ENCODE assay signal across 1 cellular context in the genomic region with DNA sequence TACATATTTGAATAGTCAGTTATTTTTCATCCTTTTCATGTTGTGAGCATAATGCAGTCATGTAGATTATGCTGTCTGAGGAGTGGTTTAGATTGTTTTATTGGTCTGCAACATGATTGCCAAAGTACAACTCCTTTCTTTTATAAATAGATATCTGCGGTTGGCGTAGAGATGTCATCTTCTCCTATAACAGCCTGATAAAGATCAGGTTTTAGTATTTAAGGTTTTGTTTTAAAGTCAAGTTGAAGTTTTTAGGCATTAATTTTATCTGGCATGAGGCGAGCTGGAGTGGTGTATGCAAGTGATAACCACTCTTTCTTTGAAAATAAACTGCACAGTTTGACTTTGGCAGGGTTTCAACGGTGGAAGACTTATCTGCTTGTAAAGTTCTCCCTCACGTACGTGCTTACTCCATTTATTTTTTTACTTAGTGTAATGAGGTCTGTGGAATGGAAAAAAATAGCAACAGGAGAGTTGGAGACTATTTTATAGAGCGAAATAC.
A peak's percentile ranks its signal among the peaks of the same experiment; 100 is the strongest.
TF ChIP-seq lines count a peak whose summit lies in the region.

No MANE protein-coding gene starts in this region.

TF ChIP-seq in K562, 482 proteins besides CTCF, POLR2A, EP300 and RAD21 (continued from another document and continues in another):
- TF ChIP-seq, protein P1, sequence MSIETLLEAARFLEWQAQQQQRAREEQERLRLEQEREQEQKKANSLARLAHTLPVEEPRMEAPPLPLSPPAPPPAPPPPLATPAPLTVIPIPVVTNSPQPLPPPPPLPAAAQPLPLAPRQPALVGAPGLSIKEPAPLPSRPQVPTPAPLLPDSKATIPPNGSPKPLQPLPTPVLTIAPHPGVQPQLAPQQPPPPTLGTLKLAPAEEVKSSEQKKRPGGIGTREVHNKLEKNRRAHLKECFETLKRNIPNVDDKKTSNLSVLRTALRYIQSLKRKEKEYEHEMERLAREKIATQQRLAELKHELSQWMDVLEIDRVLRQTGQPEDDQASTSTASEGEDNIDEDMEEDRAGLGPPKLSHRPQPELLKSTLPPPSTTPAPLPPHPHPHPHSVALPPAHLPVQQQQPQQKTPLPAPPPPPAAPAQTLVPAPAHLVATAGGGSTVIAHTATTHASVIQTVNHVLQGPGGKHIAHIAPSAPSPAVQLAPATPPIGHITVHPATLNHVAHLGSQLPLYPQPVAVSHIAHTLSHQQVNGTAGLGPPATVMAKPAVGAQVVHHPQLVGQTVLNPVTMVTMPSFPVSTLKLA (conservative IDR thresholded peaks at IDR 0.05), result no peak
- TF ChIP-seq SMARCA5 (IDR thresholded peaks at IDR 0.05) (no peak), ZNF408 (CRISPR knock-in tag; IDR thresholded peaks at IDR 0.05; ENCODE audit: low read depth) (no peak), SIX5 (IDR thresholded peaks at IDR 0.05; ENCODE audit: borderline replicate concordance in 1 of 2, insufficient read depth in 1 of 2, low read depth in 1 of 2, low read length in 2 of 2) (no peak), ZFPM2 (CRISPR knock-in tag; IDR thresholded peaks at IDR 0.05) (no peak), POLR2B (IDR thresholded peaks at IDR 0.05; ENCODE audit: low read depth, partially characterized antibody) (no peak), MEIS2 (IDR thresholded peaks at IDR 0.05; ENCODE audit: partially characterized antibody) (peak; percentile 67), KLF16 (IDR thresholded peaks at IDR 0.05) (0 out of 2 replicates have a peak, but pooled peaks have one; percentile 21), RBM39 (optimal IDR thresholded peaks at IDR 0.05; ENCODE audit: low read depth, low read length) (no peak), SMAD2 (IDR thresholded peaks at IDR 0.05; ENCODE audit: low read depth, low read length) (no peak), ETV6 (IDR thresholded peaks at IDR 0.05; ENCODE audit: borderline replicate concordance in 1 of 2, low read depth in 2 of 2, low read length in 1 of 2) (no peak), ETV6 (CRISPR knock-in tag; IDR thresholded peaks at IDR 0.05; ENCODE audit: borderline replicate concordance) (no peak), CBFA2T2 (conservative IDR thresholded peaks at IDR 0.05) (peak; percentile 76), MIER1 (IDR thresholded peaks at IDR 0.05; ENCODE audit: low read depth) (no peak), POLR2AphosphoS2 (IDR thresholded peaks at IDR 0.05; ENCODE audit: low read length) (no peak), DIDO1 (tag; IDR thresholded peaks at IDR 0.05; ENCODE audit: low read depth) (no peak), POU5F1 (IDR thresholded peaks at IDR 0.05; ENCODE audit: borderline replicate concordance, low read depth, low read length, partially characterized antibody) (no peak)
- TF ChIP-seq, protein P2, sequence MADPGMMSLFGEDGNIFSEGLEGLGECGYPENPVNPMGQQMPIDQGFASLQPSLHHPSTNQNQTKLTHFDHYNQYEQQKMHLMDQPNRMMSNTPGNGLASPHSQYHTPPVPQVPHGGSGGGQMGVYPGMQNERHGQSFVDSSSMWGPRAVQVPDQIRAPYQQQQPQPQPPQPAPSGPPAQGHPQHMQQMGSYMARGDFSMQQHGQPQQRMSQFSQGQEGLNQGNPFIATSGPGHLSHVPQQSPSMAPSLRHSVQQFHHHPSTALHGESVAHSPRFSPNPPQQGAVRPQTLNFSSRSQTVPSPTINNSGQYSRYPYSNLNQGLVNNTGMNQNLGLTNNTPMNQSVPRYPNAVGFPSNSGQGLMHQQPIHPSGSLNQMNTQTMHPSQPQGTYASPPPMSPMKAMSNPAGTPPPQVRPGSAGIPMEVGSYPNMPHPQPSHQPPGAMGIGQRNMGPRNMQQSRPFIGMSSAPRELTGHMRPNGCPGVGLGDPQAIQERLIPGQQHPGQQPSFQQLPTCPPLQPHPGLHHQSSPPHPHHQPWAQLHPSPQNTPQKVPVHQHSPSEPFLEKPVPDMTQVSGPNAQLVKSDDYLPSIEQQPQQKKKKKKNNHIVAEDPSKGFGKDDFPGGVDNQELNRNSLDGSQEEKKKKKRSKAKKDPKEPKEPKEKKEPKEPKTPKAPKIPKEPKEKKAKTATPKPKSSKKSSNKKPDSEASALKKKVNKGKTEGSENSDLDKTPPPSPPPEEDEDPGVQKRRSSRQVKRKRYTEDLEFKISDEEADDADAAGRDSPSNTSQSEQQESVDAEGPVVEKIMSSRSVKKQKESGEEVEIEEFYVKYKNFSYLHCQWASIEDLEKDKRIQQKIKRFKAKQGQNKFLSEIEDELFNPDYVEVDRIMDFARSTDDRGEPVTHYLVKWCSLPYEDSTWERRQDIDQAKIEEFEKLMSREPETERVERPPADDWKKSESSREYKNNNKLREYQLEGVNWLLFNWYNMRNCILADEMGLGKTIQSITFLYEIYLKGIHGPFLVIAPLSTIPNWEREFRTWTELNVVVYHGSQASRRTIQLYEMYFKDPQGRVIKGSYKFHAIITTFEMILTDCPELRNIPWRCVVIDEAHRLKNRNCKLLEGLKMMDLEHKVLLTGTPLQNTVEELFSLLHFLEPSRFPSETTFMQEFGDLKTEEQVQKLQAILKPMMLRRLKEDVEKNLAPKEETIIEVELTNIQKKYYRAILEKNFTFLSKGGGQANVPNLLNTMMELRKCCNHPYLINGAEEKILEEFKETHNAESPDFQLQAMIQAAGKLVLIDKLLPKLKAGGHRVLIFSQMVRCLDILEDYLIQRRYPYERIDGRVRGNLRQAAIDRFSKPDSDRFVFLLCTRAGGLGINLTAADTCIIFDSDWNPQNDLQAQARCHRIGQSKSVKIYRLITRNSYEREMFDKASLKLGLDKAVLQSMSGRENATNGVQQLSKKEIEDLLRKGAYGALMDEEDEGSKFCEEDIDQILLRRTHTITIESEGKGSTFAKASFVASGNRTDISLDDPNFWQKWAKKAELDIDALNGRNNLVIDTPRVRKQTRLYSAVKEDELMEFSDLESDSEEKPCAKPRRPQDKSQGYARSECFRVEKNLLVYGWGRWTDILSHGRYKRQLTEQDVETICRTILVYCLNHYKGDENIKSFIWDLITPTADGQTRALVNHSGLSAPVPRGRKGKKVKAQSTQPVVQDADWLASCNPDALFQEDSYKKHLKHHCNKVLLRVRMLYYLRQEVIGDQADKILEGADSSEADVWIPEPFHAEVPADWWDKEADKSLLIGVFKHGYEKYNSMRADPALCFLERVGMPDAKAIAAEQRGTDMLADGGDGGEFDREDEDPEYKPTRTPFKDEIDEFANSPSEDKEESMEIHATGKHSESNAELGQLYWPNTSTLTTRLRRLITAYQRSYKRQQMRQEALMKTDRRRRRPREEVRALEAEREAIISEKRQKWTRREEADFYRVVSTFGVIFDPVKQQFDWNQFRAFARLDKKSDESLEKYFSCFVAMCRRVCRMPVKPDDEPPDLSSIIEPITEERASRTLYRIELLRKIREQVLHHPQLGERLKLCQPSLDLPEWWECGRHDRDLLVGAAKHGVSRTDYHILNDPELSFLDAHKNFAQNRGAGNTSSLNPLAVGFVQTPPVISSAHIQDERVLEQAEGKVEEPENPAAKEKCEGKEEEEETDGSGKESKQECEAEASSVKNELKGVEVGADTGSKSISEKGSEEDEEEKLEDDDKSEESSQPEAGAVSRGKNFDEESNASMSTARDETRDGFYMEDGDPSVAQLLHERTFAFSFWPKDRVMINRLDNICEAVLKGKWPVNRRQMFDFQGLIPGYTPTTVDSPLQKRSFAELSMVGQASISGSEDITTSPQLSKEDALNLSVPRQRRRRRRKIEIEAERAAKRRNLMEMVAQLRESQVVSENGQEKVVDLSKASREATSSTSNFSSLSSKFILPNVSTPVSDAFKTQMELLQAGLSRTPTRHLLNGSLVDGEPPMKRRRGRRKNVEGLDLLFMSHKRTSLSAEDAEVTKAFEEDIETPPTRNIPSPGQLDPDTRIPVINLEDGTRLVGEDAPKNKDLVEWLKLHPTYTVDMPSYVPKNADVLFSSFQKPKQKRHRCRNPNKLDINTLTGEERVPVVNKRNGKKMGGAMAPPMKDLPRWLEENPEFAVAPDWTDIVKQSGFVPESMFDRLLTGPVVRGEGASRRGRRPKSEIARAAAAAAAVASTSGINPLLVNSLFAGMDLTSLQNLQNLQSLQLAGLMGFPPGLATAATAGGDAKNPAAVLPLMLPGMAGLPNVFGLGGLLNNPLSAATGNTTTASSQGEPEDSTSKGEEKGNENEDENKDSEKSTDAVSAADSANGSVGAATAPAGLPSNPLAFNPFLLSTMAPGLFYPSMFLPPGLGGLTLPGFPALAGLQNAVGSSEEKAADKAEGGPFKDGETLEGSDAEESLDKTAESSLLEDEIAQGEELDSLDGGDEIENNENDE (IDR thresholded peaks at IDR 0.05; ENCODE audit: low read depth, low read length), result no peak
- TF ChIP-seq, protein P3, sequence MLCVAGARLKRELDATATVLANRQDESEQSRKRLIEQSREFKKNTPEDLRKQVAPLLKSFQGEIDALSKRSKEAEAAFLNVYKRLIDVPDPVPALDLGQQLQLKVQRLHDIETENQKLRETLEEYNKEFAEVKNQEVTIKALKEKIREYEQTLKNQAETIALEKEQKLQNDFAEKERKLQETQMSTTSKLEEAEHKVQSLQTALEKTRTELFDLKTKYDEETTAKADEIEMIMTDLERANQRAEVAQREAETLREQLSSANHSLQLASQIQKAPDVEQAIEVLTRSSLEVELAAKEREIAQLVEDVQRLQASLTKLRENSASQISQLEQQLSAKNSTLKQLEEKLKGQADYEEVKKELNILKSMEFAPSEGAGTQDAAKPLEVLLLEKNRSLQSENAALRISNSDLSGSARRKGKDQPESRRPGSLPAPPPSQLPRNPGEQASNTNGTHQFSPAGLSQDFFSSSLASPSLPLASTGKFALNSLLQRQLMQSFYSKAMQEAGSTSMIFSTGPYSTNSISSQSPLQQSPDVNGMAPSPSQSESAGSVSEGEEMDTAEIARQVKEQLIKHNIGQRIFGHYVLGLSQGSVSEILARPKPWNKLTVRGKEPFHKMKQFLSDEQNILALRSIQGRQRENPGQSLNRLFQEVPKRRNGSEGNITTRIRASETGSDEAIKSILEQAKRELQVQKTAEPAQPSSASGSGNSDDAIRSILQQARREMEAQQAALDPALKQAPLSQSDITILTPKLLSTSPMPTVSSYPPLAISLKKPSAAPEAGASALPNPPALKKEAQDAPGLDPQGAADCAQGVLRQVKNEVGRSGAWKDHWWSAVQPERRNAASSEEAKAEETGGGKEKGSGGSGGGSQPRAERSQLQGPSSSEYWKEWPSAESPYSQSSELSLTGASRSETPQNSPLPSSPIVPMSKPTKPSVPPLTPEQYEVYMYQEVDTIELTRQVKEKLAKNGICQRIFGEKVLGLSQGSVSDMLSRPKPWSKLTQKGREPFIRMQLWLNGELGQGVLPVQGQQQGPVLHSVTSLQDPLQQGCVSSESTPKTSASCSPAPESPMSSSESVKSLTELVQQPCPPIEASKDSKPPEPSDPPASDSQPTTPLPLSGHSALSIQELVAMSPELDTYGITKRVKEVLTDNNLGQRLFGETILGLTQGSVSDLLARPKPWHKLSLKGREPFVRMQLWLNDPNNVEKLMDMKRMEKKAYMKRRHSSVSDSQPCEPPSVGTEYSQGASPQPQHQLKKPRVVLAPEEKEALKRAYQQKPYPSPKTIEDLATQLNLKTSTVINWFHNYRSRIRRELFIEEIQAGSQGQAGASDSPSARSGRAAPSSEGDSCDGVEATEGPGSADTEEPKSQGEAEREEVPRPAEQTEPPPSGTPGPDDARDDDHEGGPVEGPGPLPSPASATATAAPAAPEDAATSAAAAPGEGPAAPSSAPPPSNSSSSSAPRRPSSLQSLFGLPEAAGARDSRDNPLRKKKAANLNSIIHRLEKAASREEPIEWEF (CRISPR knock-in tag; IDR thresholded peaks at IDR 0.05), result no peak
- TF ChIP-seq, protein P4, sequence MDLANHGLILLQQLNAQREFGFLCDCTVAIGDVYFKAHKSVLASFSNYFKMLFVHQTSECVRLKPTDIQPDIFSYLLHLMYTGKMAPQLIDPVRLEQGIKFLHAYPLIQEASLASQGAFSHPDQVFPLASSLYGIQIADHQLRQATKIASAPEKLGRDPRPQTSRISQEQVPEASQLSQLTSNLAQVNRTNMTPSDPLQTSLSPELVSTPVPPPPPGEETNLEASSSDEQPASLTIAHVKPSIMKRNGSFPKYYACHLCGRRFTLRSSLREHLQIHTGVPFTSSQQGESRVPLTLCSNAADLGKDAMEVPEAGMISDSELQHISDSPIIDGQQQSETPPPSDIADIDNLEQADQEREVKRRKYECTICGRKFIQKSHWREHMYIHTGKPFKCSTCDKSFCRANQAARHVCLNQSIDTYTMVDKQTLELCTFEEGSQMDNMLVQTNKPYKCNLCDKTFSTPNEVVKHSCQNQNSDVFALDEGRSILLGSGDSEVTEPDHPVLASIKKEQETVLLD (IDR thresholded peaks at IDR 0.05), result peak; percentile 16; the same call in 1 of the 2 replicates
- TF ChIP-seq, protein P5, sequence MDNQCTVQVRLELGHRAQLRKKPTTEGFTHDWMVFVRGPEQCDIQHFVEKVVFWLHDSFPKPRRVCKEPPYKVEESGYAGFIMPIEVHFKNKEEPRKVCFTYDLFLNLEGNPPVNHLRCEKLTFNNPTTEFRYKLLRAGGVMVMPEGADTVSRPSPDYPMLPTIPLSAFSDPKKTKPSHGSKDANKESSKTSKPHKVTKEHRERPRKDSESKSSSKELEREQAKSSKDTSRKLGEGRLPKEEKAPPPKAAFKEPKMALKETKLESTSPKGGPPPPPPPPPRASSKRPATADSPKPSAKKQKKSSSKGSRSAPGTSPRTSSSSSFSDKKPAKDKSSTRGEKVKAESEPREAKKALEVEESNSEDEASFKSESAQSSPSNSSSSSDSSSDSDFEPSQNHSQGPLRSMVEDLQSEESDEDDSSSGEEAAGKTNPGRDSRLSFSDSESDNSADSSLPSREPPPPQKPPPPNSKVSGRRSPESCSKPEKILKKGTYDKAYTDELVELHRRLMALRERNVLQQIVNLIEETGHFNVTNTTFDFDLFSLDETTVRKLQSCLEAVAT (IDR thresholded peaks at IDR 0.05), result no peak
- TF ChIP-seq, protein P6, sequence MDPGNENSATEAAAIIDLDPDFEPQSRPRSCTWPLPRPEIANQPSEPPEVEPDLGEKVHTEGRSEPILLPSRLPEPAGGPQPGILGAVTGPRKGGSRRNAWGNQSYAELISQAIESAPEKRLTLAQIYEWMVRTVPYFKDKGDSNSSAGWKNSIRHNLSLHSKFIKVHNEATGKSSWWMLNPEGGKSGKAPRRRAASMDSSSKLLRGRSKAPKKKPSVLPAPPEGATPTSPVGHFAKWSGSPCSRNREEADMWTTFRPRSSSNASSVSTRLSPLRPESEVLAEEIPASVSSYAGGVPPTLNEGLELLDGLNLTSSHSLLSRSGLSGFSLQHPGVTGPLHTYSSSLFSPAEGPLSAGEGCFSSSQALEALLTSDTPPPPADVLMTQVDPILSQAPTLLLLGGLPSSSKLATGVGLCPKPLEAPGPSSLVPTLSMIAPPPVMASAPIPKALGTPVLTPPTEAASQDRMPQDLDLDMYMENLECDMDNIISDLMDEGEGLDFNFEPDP (CRISPR knock-in tag; IDR thresholded peaks at IDR 0.05), result no peak
- TF ChIP-seq, protein P7, sequence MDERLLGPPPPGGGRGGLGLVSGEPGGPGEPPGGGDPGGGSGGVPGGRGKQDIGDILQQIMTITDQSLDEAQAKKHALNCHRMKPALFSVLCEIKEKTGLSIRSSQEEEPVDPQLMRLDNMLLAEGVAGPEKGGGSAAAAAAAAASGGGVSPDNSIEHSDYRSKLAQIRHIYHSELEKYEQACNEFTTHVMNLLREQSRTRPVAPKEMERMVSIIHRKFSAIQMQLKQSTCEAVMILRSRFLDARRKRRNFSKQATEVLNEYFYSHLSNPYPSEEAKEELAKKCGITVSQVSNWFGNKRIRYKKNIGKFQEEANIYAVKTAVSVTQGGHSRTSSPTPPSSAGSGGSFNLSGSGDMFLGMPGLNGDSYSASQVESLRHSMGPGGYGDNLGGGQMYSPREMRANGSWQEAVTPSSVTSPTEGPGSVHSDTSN (CRISPR knock-in tag; IDR thresholded peaks at IDR 0.05; ENCODE audit: low read depth), result no peak
- TF ChIP-seq, protein P7 (tag; conservative IDR thresholded peaks at IDR 0.05; ENCODE audit: low read depth), result no peak
